In the genomic region with DNA sequence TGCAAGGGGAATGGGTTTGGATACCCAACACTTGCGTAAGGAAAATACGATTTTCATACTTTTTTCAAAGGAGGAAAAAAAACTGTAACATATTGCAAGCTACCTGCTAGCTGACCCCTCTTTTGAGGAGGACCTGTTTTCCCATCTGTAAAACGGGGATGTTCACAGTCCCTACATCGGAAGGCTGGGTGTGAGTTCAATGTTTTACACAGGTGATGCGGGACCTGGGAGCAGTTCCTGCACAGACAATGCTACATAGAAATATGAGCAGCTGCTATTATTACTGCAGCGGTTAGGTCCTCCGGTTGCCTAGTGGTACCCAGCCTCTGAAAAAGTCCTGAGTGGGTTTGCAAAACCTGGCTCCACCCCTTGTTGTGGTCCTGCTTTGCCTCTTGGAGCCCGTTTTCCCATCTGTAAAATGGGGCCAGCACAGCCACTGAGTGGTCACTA, we compare ENCODE assay signal across 2 cellular contexts.
TF ChIP-seq lines count a peak whose summit lies in the region.

No MANE protein-coding gene starts in this region.

TF ChIP-seq in GM12878, 131 proteins besides CTCF, POLR2A, EP300 and RAD21:
- peak; percentile 3; the same call in 1 of the 2 replicates for TF ChIP-seq ZBED1 (IDR thresholded peaks at IDR 0.05; ENCODE audit: borderline replicate concordance)
- TF ChIP-seq LARP7 (IDR thresholded peaks at IDR 0.05), result 0 out of 2 replicates have a peak, but pooled peaks have one; percentile 13
- no peak for TF ChIP-seq SUPT20H (IDR thresholded peaks at IDR 0.05; ENCODE audit: borderline replicate concordance, control insufficient read depth, low read depth, low read length)
- TF ChIP-seq SMAD5 (IDR thresholded peaks at IDR 0.05; ENCODE audit: low read depth), result peak; percentile 28; the same call in 1 of the 2 replicates

TF ChIP-seq in GM12891, 5 proteins besides CTCF, POLR2A, EP300 and RAD21:
- no peak for TF ChIP-seq SPI1 (IDR thresholded peaks at IDR 0.05; ENCODE audit: low read depth, low read length)
- TF ChIP-seq PAX5 (IDR thresholded peaks at IDR 0.05; ENCODE audit: insufficient read depth, low read length, severe bottlenecking), result no peak
- TF ChIP-seq TAF1 (IDR thresholded peaks at IDR 0.05; ENCODE audit: low read depth, low read length), result no peak
- TF ChIP-seq POU2F2 (IDR thresholded peaks at IDR 0.05; ENCODE audit: low read depth, low read length), result no peak
- no peak for TF ChIP-seq POLR2AphosphoS5 (IDR thresholded peaks at IDR 0.05; ENCODE audit: low read depth, low read length)
TF ChIP-seq in GM12891: peak in this region for 0.
